ENCODE assay signal across 8 cellular contexts in the genomic region with DNA sequence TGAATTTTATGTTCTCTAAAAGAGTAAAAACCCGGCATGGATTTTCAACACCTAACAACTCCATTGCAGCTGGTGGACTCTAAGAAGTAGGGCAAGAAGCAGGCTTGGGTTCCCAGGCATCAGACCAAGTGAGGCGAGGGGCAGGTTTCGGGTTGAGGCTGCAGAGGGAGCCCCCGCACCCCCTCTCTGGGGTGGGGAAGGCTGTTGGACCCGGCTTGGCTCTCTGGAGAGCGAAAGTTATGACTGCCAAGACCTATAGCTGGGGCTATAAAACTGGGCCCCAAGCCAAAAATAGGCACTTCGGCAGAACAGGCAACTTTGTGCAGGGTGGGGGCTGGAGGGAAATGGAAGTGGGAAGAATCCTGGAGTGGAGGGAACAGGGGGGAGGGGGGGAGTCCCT. TPM values are rescaled to one million over a fixed set of nuclear protein-coding genes. Genes with fewer than 3 reads are reported as not detected.
DNase-seq lines count a peak whose midpoint lies in the region; ATAC-seq and TF ChIP-seq lines count a peak whose summit lies in the region.
"Not testable (repeated sequence)": the region's sequence is repeated elsewhere in the genome, so short reads cannot be mapped to it uniquely, and the experiment has no call there.

No MANE protein-coding gene starts in this region.

- not testable (repeated sequence) for H2BK5ac ChIP-seq in neuronal stem cell (ENCODE audit: low read length)

- H3K9me3 ChIP-seq in HEK293 (ENCODE audit: control insufficient read depth, insufficient read depth, low read depth, low read length); SK-N-SH; duodenal mucosa (ENCODE audit: control insufficient read depth in 1 of 2, low read length in 2 of 2); iPS-20b (ENCODE audit: insufficient read depth, low read depth, low read length); neuronal stem cell (replicated peaks in 1 of 2; ENCODE audit: control insufficient read depth in 2 of 2, insufficient read depth in 1 of 2, low read depth in 1 of 2, low read length in 2 of 2): not testable (repeated sequence)

- not testable (repeated sequence) for H3K36me3 Mint-ChIP-seq in activated naive CD4-positive, alpha-beta T cell treated with anti-CD3 and anti-CD28 coated beads, Interleukin-2, amount 10 ng/mL, durations not matched to agents 7 days and 5 days

- not testable (repeated sequence) for H4K20me1 ChIP-seq in SK-N-SH (ENCODE audit: insufficient read depth)

- H3K4me3 ChIP-seq in HEK293 (ENCODE audit: low read depth, low read length) (peak overlapping the region; percentile 21; the same call in 1 of the 2 replicates), SK-N-SH (ENCODE audit: low read depth in 2 of 2, low read length in 1 of 2) (peak overlapping the region; percentile 61 to 62), duodenal mucosa (ENCODE audit: low read depth in 1 of 2, low read length in 2 of 2) (peak overlapping the region; percentile 65 to 74), iPS-20b (ENCODE audit: low read length) (peak overlapping the region; percentile 78; the same call in 1 of the 2 replicates), neuronal stem cell (ENCODE audit: low read length in 2 of 2) (peak overlapping the region in 1 of 2 donors; percentile 54)

- peak overlapping the region; percentile 94; the same call in 1 of the 2 replicates for H2AFZ ChIP-seq in SK-N-SH (ENCODE audit: low read depth)
- H2AFZ ChIP-seq in neuronal stem cell (ENCODE audit: low read length), result peak overlapping the region; percentile 96

- not testable (repeated sequence) for TF ChIP-seq EP300 in SK-N-SH (IDR thresholded peaks at IDR 0.05; ENCODE audit: borderline replicate concordance in 1 of 2, low read depth in 1 of 2, low read length in 1 of 2)

- TF ChIP-seq CTCF in C4-2B (conservative IDR thresholded peaks at IDR 0.05); HEK293 (tag by site-specific recombination; IDR thresholded peaks at IDR 0.05); SK-N-SH (IDR thresholded peaks at IDR 0.05): not testable (repeated sequence)

- H3K27ac Mint-ChIP-seq in activated naive CD4-positive, alpha-beta T cell treated with anti-CD3 and anti-CD28 coated beads, Interleukin-2, amount 10 ng/mL, durations not matched to agents 7 days and 5 days; stimulated activated naive CD8-positive, alpha-beta T cell treated with anti-CD3 and anti-CD28 coated beads, Interleukin-15, amount 100 ng/mL, for 72 hours: not testable (repeated sequence)

- peak overlapping the region; percentile 84 for H3K27ac ChIP-seq in C4-2B
- not testable (repeated sequence) for H3K27ac ChIP-seq in HEK293 (ENCODE audit: extremely low read depth, low read depth, low read length); duodenal mucosa (ENCODE audit: low read depth, low read length); iPS-20b (ENCODE audit: low read length); neuronal stem cell (replicated peaks; ENCODE audit: low read length)
- H3K27ac ChIP-seq in SK-N-SH (ENCODE audit: low read depth in 2 of 2, low read length in 1 of 2), result peak overlapping the region in 1 of 2 experiments; percentile 91; a peak in 2 of 4 replicates

- H3K9me3 Mint-ChIP-seq in activated naive CD4-positive, alpha-beta T cell treated with anti-CD3 and anti-CD28 coated beads, Interleukin-2, amount 10 ng/mL, durations not matched to agents 7 days and 5 days; stimulated activated naive CD8-positive, alpha-beta T cell treated with anti-CD3 and anti-CD28 coated beads, Interleukin-15, amount 100 ng/mL, for 72 hours: not testable (repeated sequence)

- H3K79me2 ChIP-seq in SK-N-SH (ENCODE audit: insufficient read depth), result not testable (repeated sequence)

- not testable (repeated sequence) for H3K23ac ChIP-seq in neuronal stem cell (ENCODE audit: low read depth, low read length, poor library complexity)

- H3K79me1 ChIP-seq in neuronal stem cell (ENCODE audit: low read depth, low read length), result not testable (repeated sequence)

- H3K27me3 ChIP-seq in SK-N-SH (ENCODE audit: insufficient read depth); duodenal mucosa (ENCODE audit: control insufficient read depth in 1 of 2, insufficient read depth in 2 of 2, low read length in 2 of 2); neuronal stem cell (ENCODE audit: control insufficient read depth in 3 of 3, insufficient read depth in 3 of 3, low read depth in 1 of 3, low read length in 3 of 3): not testable (repeated sequence)
- peaks cover 16% of the 10 kb centered on the region; the same call in 1 of the 2 replicates for H3K27me3 ChIP-seq in iPS-20b (ENCODE audit: insufficient read depth, low read length)

- 21% methylated on average over 7 of the region's 7 CpGs for WGBS in SK-N-SH (ENCODE audit: low lambda C conversion rate)
- no CpG with 5 or more reads among the region's 7 CpGs for WGBS in neuronal stem cell (ENCODE audit: extremely low coverage in 2 of 2, insufficient read length in 2 of 2, insufficient replicate concordance in 1 of 2), 2 donors

- not testable (repeated sequence) for H3K4ac ChIP-seq in neuronal stem cell (ENCODE audit: low read length)

- H2BK12ac ChIP-seq in neuronal stem cell (ENCODE audit: low read length), result not testable (repeated sequence)

- not testable (repeated sequence) for TF ChIP-seq RAD21 in SK-N-SH (IDR thresholded peaks at IDR 0.05; ENCODE audit: low read length)

- not testable (repeated sequence) for H3K4me1 ChIP-seq in HEK293 (ENCODE audit: control insufficient read depth, insufficient read depth, low read length); duodenal mucosa (ENCODE audit: control insufficient read depth in 1 of 2, insufficient read depth in 2 of 2, low read length in 2 of 2); iPS-20b (ENCODE audit: insufficient read depth, low read length); neuronal stem cell (ENCODE audit: control insufficient read depth in 2 of 2, insufficient read depth in 1 of 2, low read depth in 1 of 2, low read length in 2 of 2)
- peaks cover 0 to 12% of the 10 kb centered on the region in 2 experiments; a peak in 1 of 4 replicates for H3K4me1 ChIP-seq in SK-N-SH (ENCODE audit: control insufficient read depth in 1 of 2, insufficient read depth in 2 of 2, low read depth in 1 of 2, low read length in 1 of 2)

- H3K14ac ChIP-seq in neuronal stem cell (ENCODE audit: low read length), result not testable (repeated sequence)

- H3K4me3 Mint-ChIP-seq in activated naive CD4-positive, alpha-beta T cell treated with anti-CD3 and anti-CD28 coated beads, Interleukin-2, amount 10 ng/mL, durations not matched to agents 7 days and 5 days, result peak overlapping the region; percentile 87
- peak overlapping the region; percentile 89 to 95 for H3K4me3 Mint-ChIP-seq in stimulated activated naive CD8-positive, alpha-beta T cell treated with anti-CD3 and anti-CD28 coated beads, Interleukin-15, amount 100 ng/mL, for 72 hours

- not testable (repeated sequence) for ATAC-seq in stimulated activated naive CD8-positive, alpha-beta T cell treated with anti-CD3 and anti-CD28 coated beads, Interleukin-15, amount 100 ng/mL, for 72 hours

- not testable (repeated sequence) for H3K36me3 ChIP-seq in HEK293 (ENCODE audit: control insufficient read depth in 2 of 2, insufficient read depth in 1 of 2, low read length in 2 of 2); SK-N-SH (replicated peaks in 1 of 2; ENCODE audit: control insufficient read depth in 1 of 2, insufficient read depth in 2 of 2, low read length in 1 of 2); duodenal mucosa (ENCODE audit: control insufficient read depth in 1 of 2, insufficient read depth in 2 of 2, low read length in 2 of 2); iPS-20b (ENCODE audit: insufficient read depth, low read depth, low read length); neuronal stem cell (replicated peaks in 1 of 2; ENCODE audit: control insufficient read depth in 2 of 2, insufficient read depth in 2 of 2, low read length in 2 of 2)

- POLR2A ChIA-PET in HEK293 (lab: Yijun Ruan, JAX), result interaction anchor here (0.5 to 1.3 kb wide), 2 partner anchors 71 to 174 kb away, joined by 3 read pairs; a partner anchor contains a TSS
- POLR2A ChIA-PET in SK-N-SH (lab: Yijun Ruan, JAX), result not testable (repeated sequence)

- H3K4me1 Mint-ChIP-seq in activated naive CD4-positive, alpha-beta T cell treated with anti-CD3 and anti-CD28 coated beads, Interleukin-2, amount 10 ng/mL, durations not matched to agents 7 days and 5 days, result peaks cover 32% of the 10 kb centered on the region
- peaks cover 47% of the 10 kb centered on the region for H3K4me1 Mint-ChIP-seq in stimulated activated naive CD8-positive, alpha-beta T cell treated with anti-CD3 and anti-CD28 coated beads, Interleukin-15, amount 100 ng/mL, for 72 hours

- CTCF ChIA-PET in HEK293 (lab: Yijun Ruan, JAX), result interaction anchor here (0.6 kb wide), 1 partner anchor 172 kb away, joined by 5 read pairs; no protein-coding TSS in a partner anchor
- CTCF ChIA-PET in SK-N-SH (lab: Yijun Ruan, JAX), result not testable (repeated sequence)
- CTCF ChIA-PET in activated naive CD4-positive, alpha-beta T cell treated with anti-CD3 and anti-CD28 coated beads, Interleukin-2, amount 10 ng/mL, durations not matched to agents 7 days and 5 days (lab: Charles Lee), result interaction anchor here (0.6 kb wide), 1 partner anchor 135 kb away, joined by 3 read pairs; no protein-coding TSS in a partner anchor

- H3F3A ChIP-seq in SK-N-SH (replicated peaks; ENCODE audit: insufficient read depth), result not testable (repeated sequence)

- peak overlapping the region; percentile 72; the same call in 1 of the 2 replicates for H3K9ac ChIP-seq in SK-N-SH
- not testable (repeated sequence) for H3K9ac ChIP-seq in duodenal mucosa (ENCODE audit: low read depth in 1 of 2, low read length in 2 of 2); iPS-20b (ENCODE audit: low read depth, low read length); neuronal stem cell (ENCODE audit: low read depth, low read length, poor library complexity)

- not testable (repeated sequence) for H3K9me2 ChIP-seq in SK-N-SH

- H4K8ac ChIP-seq in neuronal stem cell (ENCODE audit: low read depth, low read length), result not testable (repeated sequence)

- not testable (repeated sequence) for H2BK120ac ChIP-seq in neuronal stem cell (ENCODE audit: low read depth, low read length)

- H3K27me3 Mint-ChIP-seq in activated naive CD4-positive, alpha-beta T cell treated with anti-CD3 and anti-CD28 coated beads, Interleukin-2, amount 10 ng/mL, durations not matched to agents 7 days and 5 days, result peaks cover 94% of the 10 kb centered on the region
- H3K27me3 Mint-ChIP-seq in stimulated activated naive CD8-positive, alpha-beta T cell treated with anti-CD3 and anti-CD28 coated beads, Interleukin-15, amount 100 ng/mL, for 72 hours, result peaks cover 53% of the 10 kb centered on the region

- not testable (repeated sequence) for H2BK15ac ChIP-seq in neuronal stem cell (ENCODE audit: low read length)

- not testable (repeated sequence) for H2AK5ac ChIP-seq in neuronal stem cell (ENCODE audit: low read depth, low read length)

- H4K91ac ChIP-seq in neuronal stem cell (ENCODE audit: low read depth, low read length, poor library complexity), result not testable (repeated sequence)

- H3K4me2 ChIP-seq in SK-N-SH, result peak overlapping the region; percentile 79
- H3K4me2 ChIP-seq in neuronal stem cell (ENCODE audit: insufficient read depth, low read length, poor library complexity, severe bottlenecking), result not testable (repeated sequence)

- DNase-seq in SK-N-SH; activated naive CD4-positive, alpha-beta T cell treated with anti-CD3 and anti-CD28 coated beads, Interleukin-2, amount 10 ng/mL, durations not matched to agents 7 days and 5 days; neuronal stem cell (ENCODE audit: low spot score); stimulated activated naive CD8-positive, alpha-beta T cell treated with anti-CD3 and anti-CD28 coated beads, Interleukin-15, amount 100 ng/mL, for 72 hours: not testable (repeated sequence)

- H3K18ac ChIP-seq in neuronal stem cell (ENCODE audit: low read length), result not testable (repeated sequence)

RNA-seq across cellular contexts. Expression of a gene that starts 1.8 kb away (rescaled TPM):
- polyA plus RNA-seq in SK-N-SH (2012; rRNA removed), result 13.4 TPM in 2 replicates
- polyA plus RNA-seq in SK-N-SH (2012; cell fraction: cytosol; rRNA removed), result 4.6 and 7.8 TPM in 2 replicates
- polyA plus RNA-seq in SK-N-SH (2012; cell fraction: nucleus; rRNA removed), result 30.2 and 34.8 TPM in 2 replicates
- 41.4 TPM for polyA plus RNA-seq in neuronal stem cell (2013, experiment 1 of 2)
- polyA plus RNA-seq in neuronal stem cell (2013, experiment 2 of 2), result 42.1 TPM
